ENCODE assay signal across 12 cellular contexts in genomic region chr4:77579406-77580076, GRCh38. TPM values are rescaled to one million over a fixed set of nuclear protein-coding genes. Genes with fewer than 3 reads are reported as not detected.
DNase-seq lines count a peak whose midpoint lies in the region; ATAC-seq and TF ChIP-seq lines count a peak whose summit lies in the region.
"Had no signal": no experiment of that assay in that cellular context is flagged by ENCODE, and none has a peak within 500 bp of the region (broad histone marks: within the 10 kb centered on the region; RNA-seq: fewer than 3 reads in every experiment).

No MANE protein-coding gene starts in this region.

- H3K4me3 Mint-ChIP-seq in activated naive CD4-positive, alpha-beta T cell treated with anti-CD3 and anti-CD28 coated beads for 36 hours, result no peak overlapping the region
- no peak overlapping the region for H3K4me3 Mint-ChIP-seq in activated CD8-positive, alpha-beta memory T cell treated with anti-CD3 and anti-CD28 coated beads, Interleukin-2, amount 10 ng/mL, durations not matched to agents 7 days and 5 days
- H3K4me3 Mint-ChIP-seq: CD4-positive, CD25-positive, alpha-beta regulatory T cell had no signal

- H3K4me3 ChIP-seq in SK-N-SH (ENCODE audit: low read depth in 2 of 2, low read length in 1 of 2) (no peak overlapping the region), fibroblast of villous mesenchyme (ENCODE audit: low read depth, low read length) (no peak overlapping the region), upper lobe of left lung (no peak overlapping the region)

- CTCF ChIA-PET in activated naive CD4-positive, alpha-beta T cell treated with anti-CD3 and anti-CD28 coated beads for 36 hours (lab: Charles Lee), result interaction anchor here (0.7 to 2.2 kb wide), 10 partner anchors 9 to 41 kb away, joined by 3 to 9 read pairs (median 4); no protein-coding TSS in a partner anchor
- CTCF ChIA-PET in SK-N-SH (lab: Yijun Ruan, JAX), result interaction anchor here (0.7 to 1.3 kb wide), 3 partner anchors 20 to 39 kb away, joined by 3 to 4 read pairs (median 3); no protein-coding TSS in a partner anchor
- CTCF ChIA-PET in activated CD8-positive, alpha-beta memory T cell treated with anti-CD3 and anti-CD28 coated beads, Interleukin-2, amount 10 ng/mL, durations not matched to agents 7 days and 5 days (lab: Charles Lee), result interaction anchor here (1.1 kb wide), 1 partner anchor 22 kb away, joined by 4 read pairs; no protein-coding TSS in a partner anchor

- H3K79me2 ChIP-seq in SK-N-SH (ENCODE audit: insufficient read depth), result no peaks in the 10 kb centered on the region

- peak overlapping the region; percentile 39; the same call in 1 of the 2 replicates for H3K4me2 ChIP-seq in SK-N-SH
- H3K4me2 ChIP-seq: KMS-11 had no signal

- no peak overlapping the region for H3K27ac Mint-ChIP-seq in activated naive CD4-positive, alpha-beta T cell treated with anti-CD3 and anti-CD28 coated beads, Interleukin-2, amount 50 U/mL, for 72 hours
- no peak overlapping the region for H3K27ac Mint-ChIP-seq in activated naive CD4-positive, alpha-beta T cell treated with anti-CD3 and anti-CD28 coated beads for 36 hours
- H3K27ac Mint-ChIP-seq in activated CD8-positive, alpha-beta memory T cell treated with anti-CD3 and anti-CD28 coated beads, Interleukin-2, amount 10 ng/mL, durations not matched to agents 7 days and 5 days, result no peak overlapping the region
- H3K27ac Mint-ChIP-seq: CD4-positive, CD25-positive, alpha-beta regulatory T cell had no signal

- H3K27me3 ChIP-seq in SK-N-SH (ENCODE audit: insufficient read depth) (no peaks in the 10 kb centered on the region), upper lobe of left lung (no peaks in the 10 kb centered on the region)

- 0 out of 2 replicates have a peak, but pooled peaks cover 4% of the 10 kb centered on the region for H4K20me1 ChIP-seq in SK-N-SH (ENCODE audit: insufficient read depth)

- POLR2A ChIA-PET in SK-N-SH (lab: Yijun Ruan, JAX), result no interaction called here

- TF ChIP-seq EP300 in SK-N-SH (IDR thresholded peaks at IDR 0.05; ENCODE audit: borderline replicate concordance in 1 of 2, low read depth in 1 of 2, low read length in 1 of 2) (no peak; a peak in 1 of 4 replicates), upper lobe of left lung (IDR thresholded peaks at IDR 0.05) (no peak)

- H3K36me3 ChIP-seq in SK-N-SH (replicated peaks in 1 of 2; ENCODE audit: control insufficient read depth in 1 of 2, insufficient read depth in 2 of 2, low read length in 1 of 2), result no peaks in the 10 kb centered on the region
- H3K36me3 ChIP-seq in upper lobe of left lung, result no peaks in the 10 kb centered on the region

- H3F3A ChIP-seq in SK-N-SH (replicated peaks; ENCODE audit: insufficient read depth), result peaks cover 20% of the 10 kb centered on the region

- ATAC-seq in activated naive CD4-positive, alpha-beta T cell treated with anti-CD3 and anti-CD28 coated beads, Interleukin-2, amount 50 U/mL, for 72 hours, result peak; percentile 60 to 78
- ATAC-seq in upper lobe of left lung (ENCODE audit: low FRiP score in 2 of 2), result peak; percentile 92 to 94
- no peak for ATAC-seq in HG02610 (IDR thresholded peaks at IDR 0.05; ENCODE audit: unreplicated experiment)
- no peak for ATAC-seq in activated CD8-positive, alpha-beta memory T cell treated with anti-CD3 and anti-CD28 coated beads, Interleukin-2, amount 10 ng/mL, durations not matched to agents 7 days and 5 days
- no peak for ATAC-seq in HG03139 (IDR thresholded peaks at IDR 0.05; ENCODE audit: unreplicated experiment)

- peaks cover 25% of the 10 kb centered on the region for H3K4me1 Mint-ChIP-seq in activated naive CD4-positive, alpha-beta T cell treated with anti-CD3 and anti-CD28 coated beads for 36 hours (ENCODE audit: low read depth)
- H3K4me1 Mint-ChIP-seq in activated CD8-positive, alpha-beta memory T cell treated with anti-CD3 and anti-CD28 coated beads, Interleukin-2, amount 10 ng/mL, durations not matched to agents 7 days and 5 days, result peaks cover 13% of the 10 kb centered on the region
- H3K4me1 Mint-ChIP-seq: CD4-positive, CD25-positive, alpha-beta regulatory T cell had no signal

- WGBS in SK-N-SH (ENCODE audit: low lambda C conversion rate), result 19% methylated on average over 2 of the region's 2 CpGs
- 46 to 59% methylated on average over 2 of the region's 2 CpGs for WGBS in upper lobe of left lung, 2 donors

- no peaks in the 10 kb centered on the region for H3K9me2 ChIP-seq in SK-N-SH

- TF ChIP-seq POLR2A in upper lobe of left lung (IDR thresholded peaks at IDR 0.05), result no peak

- H3K9ac ChIP-seq in SK-N-SH, result no peak overlapping the region
- H3K9ac ChIP-seq: KMS-11 had no signal

- H3K27me3 Mint-ChIP-seq in activated naive CD4-positive, alpha-beta T cell treated with anti-CD3 and anti-CD28 coated beads for 36 hours (ENCODE audit: low read depth), result peaks cover 37% of the 10 kb centered on the region
- H3K27me3 Mint-ChIP-seq in activated CD8-positive, alpha-beta memory T cell treated with anti-CD3 and anti-CD28 coated beads, Interleukin-2, amount 10 ng/mL, durations not matched to agents 7 days and 5 days, result peaks cover 25% of the 10 kb centered on the region

- no peaks in the 10 kb centered on the region for H3K9me3 ChIP-seq in SK-N-SH
- no peaks in the 10 kb centered on the region for H3K9me3 ChIP-seq in upper lobe of left lung

- intact Hi-C loops in activated naive CD4-positive, alpha-beta T cell treated with anti-CD3 and anti-CD28 coated beads for 36 hours (cut with micrococcal nuclease), result loop anchor here (10.0 kb wide), 1 partner anchor 965 kb away; no protein-coding TSS in a partner anchor

- no peak for DNase-seq in activated naive CD4-positive, alpha-beta T cell treated with anti-CD3 and anti-CD28 coated beads, Interleukin-2, amount 50 U/mL, for 72 hours (ENCODE audit: low spot score in 2 of 2)
- DNase-seq in activated naive CD4-positive, alpha-beta T cell treated with anti-CD3 and anti-CD28 coated beads for 36 hours, result no peak
- DNase-seq in SK-N-SH, result no peak
- DNase-seq in fibroblast of villous mesenchyme (ENCODE audit: low read depth), result peak; percentile 67
- DNase-seq in upper lobe of left lung, result no peak
- DNase-seq in activated CD8-positive, alpha-beta memory T cell treated with anti-CD3 and anti-CD28 coated beads, Interleukin-2, amount 10 ng/mL, durations not matched to agents 7 days and 5 days, result no peak
- DNase-seq: aorta; CD4-positive, CD25-positive, alpha-beta regulatory T cell had no signal

- peak overlapping the region in 1 of 2 experiments; percentile 50; a peak in 1 of 4 replicates for H3K27ac ChIP-seq in SK-N-SH (ENCODE audit: low read depth in 2 of 2, low read length in 1 of 2)
- H3K27ac ChIP-seq in upper lobe of left lung, result peak overlapping the region in 2 of 4 donors; percentile 35 to 40
- H3K27ac ChIP-seq: KMS-11 had no signal

- peaks cover 12 to 45% of the 10 kb centered on the region in 2 donors for H3K36me3 Mint-ChIP-seq in activated naive CD4-positive, alpha-beta T cell treated with anti-CD3 and anti-CD28 coated beads, Interleukin-2, amount 50 U/mL, for 72 hours
- H3K36me3 Mint-ChIP-seq in activated naive CD4-positive, alpha-beta T cell treated with anti-CD3 and anti-CD28 coated beads for 36 hours (ENCODE audit: low read depth), result no peaks in the 10 kb centered on the region
- H3K36me3 Mint-ChIP-seq in activated CD8-positive, alpha-beta memory T cell treated with anti-CD3 and anti-CD28 coated beads, Interleukin-2, amount 10 ng/mL, durations not matched to agents 7 days and 5 days, result peaks cover 1% of the 10 kb centered on the region
- H3K36me3 Mint-ChIP-seq: CD4-positive, CD25-positive, alpha-beta regulatory T cell had no signal

- TF ChIP-seq RAD21 in SK-N-SH (IDR thresholded peaks at IDR 0.05; ENCODE audit: low read length), result no peak

- peaks cover 0 to 6% of the 10 kb centered on the region in 2 experiments; a peak in 1 of 4 replicates for H3K4me1 ChIP-seq in SK-N-SH (ENCODE audit: control insufficient read depth in 1 of 2, insufficient read depth in 2 of 2, low read depth in 1 of 2, low read length in 1 of 2)
- peaks cover 0 to 8% (median 5%) of the 10 kb centered on the region in 4 donors for H3K4me1 ChIP-seq in upper lobe of left lung

- peaks cover 5 to 22% of the 10 kb centered on the region in 2 donors for H3K9me3 Mint-ChIP-seq in activated naive CD4-positive, alpha-beta T cell treated with anti-CD3 and anti-CD28 coated beads, Interleukin-2, amount 50 U/mL, for 72 hours
- no peaks in the 10 kb centered on the region for H3K9me3 Mint-ChIP-seq in activated naive CD4-positive, alpha-beta T cell treated with anti-CD3 and anti-CD28 coated beads for 36 hours
- H3K9me3 Mint-ChIP-seq in activated CD8-positive, alpha-beta memory T cell treated with anti-CD3 and anti-CD28 coated beads, Interleukin-2, amount 10 ng/mL, durations not matched to agents 7 days and 5 days (ENCODE audit: low read depth), result peaks cover 2% of the 10 kb centered on the region

- H2AFZ ChIP-seq in SK-N-SH (ENCODE audit: low read depth), result no peak overlapping the region

- TF ChIP-seq CTCF in SK-N-SH (IDR thresholded peaks at IDR 0.05) (no peak), fibroblast of villous mesenchyme (IDR thresholded peaks at IDR 0.05; ENCODE audit: insufficient read depth, low read depth, low read length) (no peak), upper lobe of left lung (IDR thresholded peaks at IDR 0.05) (no peak)

TF ChIP-seq in SK-N-SH, 30 proteins besides CTCF, POLR2A, EP300 and RAD21 (continues in another document):
- TF ChIP-seq GATA2 (CRISPR knock-in tag; IDR thresholded peaks at IDR 0.05), result no peak
- no peak for TF ChIP-seq POLR2AphosphoS5 (IDR thresholded peaks at IDR 0.05; ENCODE audit: low read depth, low read length)
- TF ChIP-seq SMC3 (IDR thresholded peaks at IDR 0.05; ENCODE audit: low read depth, low read length), result no peak
- no peak for TF ChIP-seq RXRA (IDR thresholded peaks at IDR 0.05; ENCODE audit: borderline replicate concordance, low read depth)
- TF ChIP-seq TCF12 (IDR thresholded peaks at IDR 0.05), result peak; percentile 40
- peak; percentile 48; the same call in 1 of the 2 replicates for TF ChIP-seq TEAD4 (IDR thresholded peaks at IDR 0.05; ENCODE audit: borderline replicate concordance, insufficient read depth)
- TF ChIP-seq SIN3A (IDR thresholded peaks at IDR 0.05; ENCODE audit: borderline replicate concordance, low read depth, low read length), result no peak
- no peak for TF ChIP-seq RCOR1 (IDR thresholded peaks at IDR 0.05; ENCODE audit: low read length)

RNA-seq across cellular contexts. Expression of gene CXCL13, which starts 26.1 kb away (rescaled TPM):
- total RNA-seq in activated naive CD4-positive, alpha-beta T cell treated with anti-CD3 and anti-CD28 coated beads, Interleukin-2, amount 50 U/mL, for 72 hours, result 1 to 10 TPM in 1 of 2 donors, under 1 TPM in 1; 0.18 to 2.5 TPM
- under 1 TPM; 0.44 to 0.62 TPM for total RNA-seq in activated naive CD4-positive, alpha-beta T cell treated with anti-CD3 and anti-CD28 coated beads for 36 hours
- not detected in 2 replicates for polyA plus RNA-seq in SK-N-SH (2012; rRNA removed)
- not detected in 2 replicates for polyA plus RNA-seq in SK-N-SH (2012; cell fraction: cytosol; rRNA removed)
- not detected in 2 replicates for polyA plus RNA-seq in SK-N-SH (2012; cell fraction: nucleus; rRNA removed)
- total RNA-seq in fibroblast of villous mesenchyme (under 0.01 TPM in 1 of 2 replicates, not detected in the other), upper lobe of left lung (1 to 10 TPM in 2 of 6 donors, under 1 TPM in 3, not detected in 1; 0.52 to 4.7 (median 0.76) TPM)
- not detected for total RNA-seq in activated CD8-positive, alpha-beta memory T cell treated with anti-CD3 and anti-CD28 coated beads, Interleukin-2, amount 10 ng/mL, durations not matched to agents 7 days and 5 days
- total RNA-seq: aorta; CD4-positive, CD25-positive, alpha-beta regulatory T cell; pulmonary artery endothelial cell had no signal
- polyA plus RNA-seq: CD4-positive, CD25-positive, alpha-beta regulatory T cell had no signal

Comparison
In these comparisons a context has a peak if more than half of its experiments do, and no peak if none do; other contexts are left out.
1. ATAC-seq: peak in activated naive CD4-positive, alpha-beta T cell treated with anti-CD3 and anti-CD28 coated beads, Interleukin-2, amount 50 U/mL, for 72 hours (2 of 2) and upper lobe of left lung (2 of 2); none in HG02610 (single experiment), activated CD8-positive, alpha-beta memory T cell treated with anti-CD3 and anti-CD28 coated beads, Interleukin-2, amount 10 ng/mL, durations not matched to agents 7 days and 5 days (single experiment) and HG03139 (single experiment).